In the genomic region with DNA sequence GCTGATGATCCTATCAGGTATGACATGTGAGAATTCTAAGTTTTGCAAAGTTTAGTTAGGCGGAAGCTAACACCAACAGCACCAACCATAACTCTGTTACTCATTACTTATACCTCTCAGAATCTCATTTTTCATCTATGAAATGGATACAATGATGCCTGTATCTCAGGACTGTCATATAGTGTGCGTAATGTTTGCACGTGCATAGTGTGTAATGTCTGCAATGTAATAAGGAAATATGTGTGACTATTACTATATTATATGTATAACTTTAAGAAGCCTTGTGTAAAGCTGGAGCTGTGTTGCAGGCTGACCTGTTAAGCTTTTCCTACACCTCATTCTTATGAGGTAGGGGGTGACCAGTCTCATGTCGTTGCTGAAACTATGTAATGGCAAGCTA, we compare ENCODE assay signal across 21 cellular contexts. TPM values are rescaled to one million over a fixed set of nuclear protein-coding genes. Genes with fewer than 3 reads are reported as not detected.
A peak's percentile ranks its signal among the peaks of the same experiment; 100 is the strongest.
DNase-seq lines count a peak whose midpoint lies in the region; ATAC-seq, FAIRE-seq and TF ChIP-seq lines count a peak whose summit lies in the region.
"Had no signal": no experiment of that assay in that cellular context is flagged by ENCODE, and none has a peak within 500 bp of the region (broad histone marks: within the 10 kb centered on the region; RNA-seq: fewer than 3 reads in every experiment).

No MANE protein-coding gene starts in this region.

- no peak for TF ChIP-seq EP300 in GM12878 (IDR thresholded peaks at IDR 0.05; ENCODE audit: borderline replicate concordance in 1 of 2, control insufficient read depth in 1 of 2, low read depth in 2 of 2, low read length in 2 of 2)

- no peak for ATAC-seq in GM12878
- ATAC-seq in mucosa of descending colon = peak; percentile 95
- ATAC-seq: CD8-positive, alpha-beta T cell had no signal

- no peak for TF ChIP-seq POLR2A in GM12878 (IDR thresholded peaks at IDR 0.05; ENCODE audit: low read depth, low read length)

- H3K27ac ChIP-seq in C4-2B = peak overlapping the region; percentile 17
- no peak overlapping the region for H3K27ac ChIP-seq in GM12878 (ENCODE audit: control insufficient read depth, insufficient read depth)
- H3K27ac ChIP-seq: BLaER1 had no signal

- H3K4me1 ChIP-seq in GM12878 (ENCODE audit: control insufficient read depth, insufficient read depth, low read length) (peaks cover 10% of the 10 kb centered on the region), mucosa of descending colon (ENCODE audit: low read depth) (no peaks in the 10 kb centered on the region)
- H3K4me1 ChIP-seq: BE2C had no signal

- CTCF ChIA-PET in GM12878 (lab: Yijun Ruan, JAX) = no interaction called here
- CTCF ChIA-PET in activated naive CD4-positive, alpha-beta T cell treated with anti-CD3 and anti-CD28 coated beads, Interleukin-2, amount 10 ng/mL, durations not matched to agents 7 days and 5 days (lab: Charles Lee) = no interaction called here
- CTCF ChIA-PET in HEK293T (lab: Yijun Ruan, JAX) = no interaction called here

- intact Hi-C loops in GM12878 (cut with micrococcal nuclease; ENCODE audit: unreplicated experiment) = no loop called here
- intact Hi-C loops in mucosa of descending colon (cut with DNase I, micrococcal nuclease) = no loop called here

- H3K79me2 ChIP-seq in GM12878 (ENCODE audit: control insufficient read depth, insufficient read depth, low read length) = no peaks in the 10 kb centered on the region

- H3K9me3 ChIP-seq in GM12878 (replicated peaks; ENCODE audit: control insufficient read depth, insufficient read depth, low read length) (no peaks in the 10 kb centered on the region), mucosa of descending colon (no peaks in the 10 kb centered on the region)
- H3K9me3 ChIP-seq: BE2C, BLaER1, Caco-2 had no signal

- H3K4me1 Mint-ChIP-seq in activated naive CD4-positive, alpha-beta T cell treated with anti-CD3 and anti-CD28 coated beads, Interleukin-2, amount 10 ng/mL, durations not matched to agents 7 days and 5 days = no peaks in the 10 kb centered on the region

- in situ Hi-C loops in GM12878 (cut with MboI) = no loop called here

- no peak overlapping the region for H3K4me2 ChIP-seq in GM12878 (ENCODE audit: control insufficient read depth, insufficient read depth)
- H3K4me2 ChIP-seq: BLaER1 had no signal

- no TSS peak for BruUV-seq in GM12878 (replicated peaks; lab: Mats Ljungman, UMichigan)

- no peak overlapping the region for H3K9ac ChIP-seq in GM12878 (ENCODE audit: control insufficient read depth, insufficient read depth, low read length)
- H3K9ac ChIP-seq: BLaER1 had no signal

- H3K36me3 ChIP-seq in GM12878 (ENCODE audit: control insufficient read depth in 2 of 2, insufficient read depth in 2 of 2, low read length in 1 of 2) (no peaks in the 10 kb centered on the region), mucosa of descending colon (ENCODE audit: low read depth) (no peaks in the 10 kb centered on the region)
- H3K36me3 ChIP-seq: BE2C, BLaER1 had no signal

- RAD21 ChIA-PET in GM12878 (lab: Charles Lee; ENCODE audit: unreplicated experiment) = no interaction called here

- no peak overlapping the region for H3K27ac Mint-ChIP-seq in activated naive CD4-positive, alpha-beta T cell treated with anti-CD3 and anti-CD28 coated beads, Interleukin-2, amount 10 ng/mL, durations not matched to agents 7 days and 5 days
- H3K27ac Mint-ChIP-seq: CD4-positive, alpha-beta T cell; CD8-positive, alpha-beta T cell had no signal

- SMC1A ChIA-PET in GM12878 (lab: Charles Lee; ENCODE audit: uncharacterized antibody, unreplicated experiment) = interaction anchor here (1.1 kb wide), 1 partner anchor 33 kb away, joined by 4 read pairs; no protein-coding TSS in a partner anchor

- H2AFZ ChIP-seq in GM12878 (ENCODE audit: control insufficient read depth, low read depth, low read length) = no peak overlapping the region

- H3K36me3 Mint-ChIP-seq in activated naive CD4-positive, alpha-beta T cell treated with anti-CD3 and anti-CD28 coated beads, Interleukin-2, amount 10 ng/mL, durations not matched to agents 7 days and 5 days = no peaks in the 10 kb centered on the region
- H3K36me3 Mint-ChIP-seq: CD8-positive, alpha-beta T cell had no signal

- peaks cover 5% of the 10 kb centered on the region for H3K27me3 Mint-ChIP-seq in activated naive CD4-positive, alpha-beta T cell treated with anti-CD3 and anti-CD28 coated beads, Interleukin-2, amount 10 ng/mL, durations not matched to agents 7 days and 5 days

- H3K4me3 Mint-ChIP-seq in activated naive CD4-positive, alpha-beta T cell treated with anti-CD3 and anti-CD28 coated beads, Interleukin-2, amount 10 ng/mL, durations not matched to agents 7 days and 5 days = no peak overlapping the region
- H3K4me3 Mint-ChIP-seq: CD4-positive, alpha-beta T cell; CD8-positive, alpha-beta T cell had no signal

- H3K27me3 ChIP-seq in GM12878 (replicated peaks in 1 of 2; ENCODE audit: control insufficient read depth in 2 of 2, insufficient read depth in 2 of 2, low read length in 1 of 2) = no peaks in the 10 kb centered on the region
- H3K27me3 ChIP-seq: BE2C, BLaER1 had no signal

- H3K9me3 Mint-ChIP-seq in activated naive CD4-positive, alpha-beta T cell treated with anti-CD3 and anti-CD28 coated beads, Interleukin-2, amount 10 ng/mL, durations not matched to agents 7 days and 5 days = no peaks in the 10 kb centered on the region
- H3K9me3 Mint-ChIP-seq: CD4-positive, alpha-beta T cell; CD8-positive, alpha-beta T cell had no signal

- POLR2A ChIA-PET in GM12878 (lab: Charles Lee) = no interaction called here
- POLR2A ChIA-PET in HEK293T (lab: Yijun Ruan, JAX) = no interaction called here

- whole genome bisulfite sequencing in GM12878 (ENCODE audit: insufficient coverage, insufficient replicate concordance, low lambda C conversion rate, missing lambda C conversion rate) = 77% methylated on average over 4 of the region's 4 CpGs

- no peak for DNase-seq in GM12878 (ENCODE audit: low read depth, low spot score)
- peak in 1 of 3 donors; percentile 23 for DNase-seq in mucosa of descending colon
- DNase-seq in activated naive CD4-positive, alpha-beta T cell treated with anti-CD3 and anti-CD28 coated beads, Interleukin-2, amount 10 ng/mL, durations not matched to agents 7 days and 5 days = no peak
- DNase-seq in HEK293T (ENCODE audit: extremely low spot score) = no peak
- DNase-seq: 8988T; ACHN; BE2C; C1 segment of cervical spinal cord; Caco-2; Calu3; CD4-positive, alpha-beta T cell; CD8-positive, alpha-beta T cell; DMS79 treated with DMSO at 0.1 percent for 48 hours; GF-D8 had no signal

- no peaks in the 10 kb centered on the region for H4K20me1 ChIP-seq in GM12878 (ENCODE audit: control insufficient read depth, insufficient read depth)
- H4K20me1 ChIP-seq: BLaER1 had no signal

- FAIRE-seq in GM12878 (lab: Jason Lieb, UNC) = no peak
- FAIRE-seq: A204.1, D721Med, G401.6, GM12892, GM18507 had no signal

- TF ChIP-seq CTCF in C4-2B (conservative IDR thresholded peaks at IDR 0.05) (no peak), GM12878 (IDR thresholded peaks at IDR 0.05 in 2 of 3, conservative IDR thresholded peaks at IDR 0.05 in 1 of 3; ENCODE audit: control insufficient read depth in 2 of 3, extremely low read depth in 1 of 3, insufficient read depth in 1 of 3, low read depth in 3 of 3, low read length in 3 of 3) (no peak), mucosa of descending colon (IDR thresholded peaks at IDR 0.05) (no peak)

- no peak for TF ChIP-seq RAD21 in GM12878 (IDR thresholded peaks at IDR 0.05; ENCODE audit: insufficient read depth, low read depth, low read length)

- H3K4me3 ChIP-seq in GM12878 = no peak overlapping the region
- H3K4me3 ChIP-seq in mucosa of descending colon = no peak overlapping the region
- H3K4me3 ChIP-seq: BLaER1 had no signal

RNA-seq across cellular contexts. Expression of gene ADCY10, which starts 13.0 kb away (rescaled TPM):
- total RNA-seq in GM12878 (2013; cell fraction: nucleolus; rRNA removed) = 0.73 TPM in 1 of 2 replicates, not detected in the other
- 0.22 TPM in 1 of 2 replicates, not detected in the other for total RNA-seq in GM12878 (2014; rRNA removed)
- total RNA-seq in GM12878 (2014; rRNA removed; fragmentation: Illumina TruSeq; extraction: Trizol) = not detected in 2 replicates
- total RNA-seq in GM12878 (2021) = not detected in 2 replicates
- polyA plus RNA-seq in GM12878 (2011; ENCODE audit: low read depth) = not detected
- polyA plus RNA-seq in GM12878 (2011; rRNA removed) = 0.07 and 0.22 TPM in 2 replicates
- polyA plus RNA-seq in GM12878 (2011; cell fraction: cytosol; rRNA removed) = 0.07 and 0.12 TPM in 2 replicates
- 0.21 and 0.26 TPM in 2 replicates for polyA plus RNA-seq in GM12878 (2011; cell fraction: nucleus; rRNA removed)
- not detected in 2 replicates for polyA plus RNA-seq in GM12878 (2012)
- 0.13 TPM in 1 of 2 replicates, not detected in the other for polyA plus RNA-seq in GM12878 (2014; fragmentation: Illumina TruSeq; extraction: Trizol)
- polyA plus RNA-seq in GM12878 (2014; fragmentation: Nextera tagmentation; extraction: Ambion mirVana) = not detected
- not detected in 2 replicates for polyA plus RNA-seq in GM12878 (2014; rRNA removed)
- polyA plus RNA-seq in GM12878 (2016; fragmentation: Nextera tagmentation; extraction: Ambion mirVana) = not detected
- 0.05 and 0.29 TPM in 2 replicates for polyA minus RNA-seq in GM12878 (2011; rRNA and poly(A)+ RNA removed)
- polyA minus RNA-seq in GM12878 (2011; cell fraction: cytosol; rRNA and poly(A)+ RNA removed) = not detected in 2 replicates
- polyA minus RNA-seq in GM12878 (2011; cell fraction: nucleus; rRNA and poly(A)+ RNA removed) = 0.29 and 0.60 TPM in 2 replicates
- total RNA-seq in mucosa of descending colon = under 1 TPM; 0.07 to 0.49 (median 0.28) TPM

RNA-seq across cellular contexts. Expression of gene DCAF6, which starts 35.6 kb away (rescaled TPM):
- total RNA-seq in GM12878 (2013; cell fraction: nucleolus; rRNA removed) = 188 and 208 TPM in 2 replicates
- total RNA-seq in GM12878 (2014; rRNA removed) = 25.9 and 29.3 TPM in 2 replicates
- total RNA-seq in GM12878 (2014; rRNA removed; fragmentation: Illumina TruSeq; extraction: Trizol) = 36.6 and 39.6 TPM in 2 replicates
- total RNA-seq in GM12878 (2021) = 26.2 and 27.8 TPM in 2 replicates
- 21.0 TPM for polyA plus RNA-seq in GM12878 (2011; ENCODE audit: low read depth)
- 62.7 and 98.0 TPM in 2 replicates for polyA plus RNA-seq in GM12878 (2011; rRNA removed)
- 30.7 and 48.6 TPM in 2 replicates for polyA plus RNA-seq in GM12878 (2011; cell fraction: cytosol; rRNA removed)
- 40.0 and 42.7 TPM in 2 replicates for polyA plus RNA-seq in GM12878 (2011; cell fraction: nucleus; rRNA removed)
- polyA plus RNA-seq in GM12878 (2012) = 28.6 and 30.5 TPM in 2 replicates
- 40.6 and 47.5 TPM in 2 replicates for polyA plus RNA-seq in GM12878 (2014; fragmentation: Illumina TruSeq; extraction: Trizol)
- 10 to 100 TPM; 11.4 to 18.3 TPM for polyA plus RNA-seq in GM12878 (2014; fragmentation: Nextera tagmentation; extraction: Ambion mirVana)
- polyA plus RNA-seq in GM12878 (2014; rRNA removed) = 24.2 and 29.5 TPM in 2 replicates
- 10 to 100 TPM; 51.2 to 58.1 TPM for polyA plus RNA-seq in GM12878 (2016; fragmentation: Nextera tagmentation; extraction: Ambion mirVana)
- 71.9 and 140 TPM in 2 replicates for polyA minus RNA-seq in GM12878 (2011; rRNA and poly(A)+ RNA removed)
- 16.7 and 20.0 TPM in 2 replicates for polyA minus RNA-seq in GM12878 (2011; cell fraction: cytosol; rRNA and poly(A)+ RNA removed)
- 51.3 and 71.8 TPM in 2 replicates for polyA minus RNA-seq in GM12878 (2011; cell fraction: nucleus; rRNA and poly(A)+ RNA removed)
- 10 to 100 TPM; 57.1 to 71.7 (median 62.2) TPM for total RNA-seq in mucosa of descending colon

RNA-seq across cellular contexts. Expression of gene MPC2, which starts 36.0 kb away (rescaled TPM):
- 6.9 and 9.0 TPM in 2 replicates for total RNA-seq in GM12878 (2013; cell fraction: nucleolus; rRNA removed)
- total RNA-seq in GM12878 (2014; rRNA removed) (58.5 and 59.8 TPM in 2 replicates), GM12878 (2014; rRNA removed; fragmentation: Illumina TruSeq; extraction: Trizol) (60.3 and 64.0 TPM in 2 replicates), GM12878 (2021) (69.0 and 71.7 TPM in 2 replicates), mucosa of descending colon (100 to 1,000 TPM in 2 of 3 donors, 10 to 100 TPM in 1; 95.5 to 163 (median 134) TPM)
- polyA plus RNA-seq in GM12878 (2011; ENCODE audit: low read depth) = 44.9 TPM
- polyA plus RNA-seq in GM12878 (2011; rRNA removed) (66.3 and 108 TPM in 2 replicates), GM12878 (2014; fragmentation: Illumina TruSeq; extraction: Trizol) (54.7 and 56.9 TPM in 2 replicates), GM12878 (2014; fragmentation: Nextera tagmentation; extraction: Ambion mirVana) (10 to 100 TPM; 22.5 to 68.5 TPM), GM12878 (2014; rRNA removed) (46.0 and 55.9 TPM in 2 replicates), GM12878 (2016; fragmentation: Nextera tagmentation; extraction: Ambion mirVana) (100 to 1,000 TPM; 149 to 164 TPM)
- 29.2 and 32.5 TPM in 2 replicates for polyA plus RNA-seq in GM12878 (2011; cell fraction: cytosol; rRNA removed)
- polyA plus RNA-seq in GM12878 (2011; cell fraction: nucleus; rRNA removed) = 15.3 and 20.0 TPM in 2 replicates
- polyA plus RNA-seq in GM12878 (2012) = 61.1 and 69.3 TPM in 2 replicates
- 8.1 and 10.4 TPM in 2 replicates for polyA minus RNA-seq in GM12878 (2011; rRNA and poly(A)+ RNA removed)
- 12.4 and 12.6 TPM in 2 replicates for polyA minus RNA-seq in GM12878 (2011; cell fraction: cytosol; rRNA and poly(A)+ RNA removed)
- 5.7 and 7.3 TPM in 2 replicates for polyA minus RNA-seq in GM12878 (2011; cell fraction: nucleus; rRNA and poly(A)+ RNA removed)
